1 cellular context compared by ENCODE assay signal in the genomic region with DNA sequence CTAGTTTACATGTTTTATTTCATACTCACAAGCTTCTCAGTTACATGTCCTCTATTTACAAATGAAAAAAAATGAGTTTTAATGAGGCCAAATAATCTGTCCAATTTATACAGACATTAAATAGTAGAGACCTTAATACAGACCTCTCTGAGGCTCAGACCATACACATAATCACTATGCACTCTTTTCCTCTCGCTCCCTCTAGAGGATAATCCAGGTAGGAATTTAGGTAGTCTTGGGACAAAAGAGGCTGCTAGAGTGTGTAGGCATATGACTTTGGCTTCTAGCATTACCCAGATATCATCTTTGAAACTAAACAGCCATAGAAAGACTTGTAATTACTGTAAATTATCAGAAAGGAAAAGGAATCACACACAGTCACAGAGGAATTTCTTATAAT.
TF ChIP-seq lines count a peak whose summit lies in the region.

No MANE protein-coding gene starts in this region.

TF ChIP-seq in K562, 482 proteins besides CTCF, POLR2A, EP300 and RAD21 (continued from another document):
- TF ChIP-seq, protein P1, sequence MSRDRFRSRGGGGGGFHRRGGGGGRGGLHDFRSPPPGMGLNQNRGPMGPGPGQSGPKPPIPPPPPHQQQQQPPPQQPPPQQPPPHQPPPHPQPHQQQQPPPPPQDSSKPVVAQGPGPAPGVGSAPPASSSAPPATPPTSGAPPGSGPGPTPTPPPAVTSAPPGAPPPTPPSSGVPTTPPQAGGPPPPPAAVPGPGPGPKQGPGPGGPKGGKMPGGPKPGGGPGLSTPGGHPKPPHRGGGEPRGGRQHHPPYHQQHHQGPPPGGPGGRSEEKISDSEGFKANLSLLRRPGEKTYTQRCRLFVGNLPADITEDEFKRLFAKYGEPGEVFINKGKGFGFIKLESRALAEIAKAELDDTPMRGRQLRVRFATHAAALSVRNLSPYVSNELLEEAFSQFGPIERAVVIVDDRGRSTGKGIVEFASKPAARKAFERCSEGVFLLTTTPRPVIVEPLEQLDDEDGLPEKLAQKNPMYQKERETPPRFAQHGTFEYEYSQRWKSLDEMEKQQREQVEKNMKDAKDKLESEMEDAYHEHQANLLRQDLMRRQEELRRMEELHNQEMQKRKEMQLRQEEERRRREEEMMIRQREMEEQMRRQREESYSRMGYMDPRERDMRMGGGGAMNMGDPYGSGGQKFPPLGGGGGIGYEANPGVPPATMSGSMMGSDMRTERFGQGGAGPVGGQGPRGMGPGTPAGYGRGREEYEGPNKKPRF (IDR thresholded peaks at IDR 0.05; ENCODE audit: low read depth, low read length), result no peak
